In genomic region chr2:241965931-241966412, GRCh38 we compare ENCODE assay signal across 9 cellular contexts.
DNase-seq lines count a peak whose midpoint lies in the region; ATAC-seq and TF ChIP-seq lines count a peak whose summit lies in the region.
"Had no signal": no experiment of that assay in that cellular context is flagged by ENCODE, and none has a peak within 500 bp of the region (broad histone marks: within the 10 kb centered on the region; RNA-seq: fewer than 3 reads in every experiment).

No MANE protein-coding gene starts in this region.

- ATAC-seq in HG02943 (IDR thresholded peaks at IDR 0.05; ENCODE audit: low read depth, unreplicated experiment) = peak; percentile 90
- ATAC-seq in activated T-cell treated with anti-CD3 and anti-CD28 coated beads, Interleukin-2, amount 50 U/mL, for 4 hours = peak; percentile 94
- ATAC-seq: A549 had no signal

- no peaks in the 10 kb centered on the region for H3K27me3 Mint-ChIP-seq in activated T-cell treated with anti-CD3 and anti-CD28 coated beads, Interleukin-2, amount 50 U/mL, for 4 hours (ENCODE audit: low read depth)

- no peak for TF ChIP-seq CTCF in retinal pigment epithelial cell (conservative IDR thresholded peaks at IDR 0.05; ENCODE audit: low read depth, low read length)

- DNase-seq in NCI-H187 (lab: John Stamatoyannopoulos, UW) (peak; percentile 11 to 28), NCI-H187 treated with DMSO at 0.1 percent for 48 hours (lab: John Stamatoyannopoulos, UW) (no peak), OCI-M1 (lab: John Stamatoyannopoulos, UW) (peak; percentile 89), glomerular endothelial cell (ENCODE audit: extremely low read depth, low read depth, low spot score) (peak; percentile 7), retinal pigment epithelial cell (ENCODE audit: low read depth) (peak; percentile 90), DMS153 treated with DMSO at 0.1 percent for 48 hours (lab: John Stamatoyannopoulos, UW; ENCODE audit: unreplicated experiment) (no peak)
- peak; percentile 68 for DNase-seq in activated T-cell treated with anti-CD3 and anti-CD28 coated beads, Interleukin-2, amount 50 U/mL, for 4 hours

- peaks cover 32% of the 10 kb centered on the region for H3K4me1 Mint-ChIP-seq in activated T-cell treated with anti-CD3 and anti-CD28 coated beads, Interleukin-2, amount 50 U/mL, for 4 hours (ENCODE audit: low read depth)

- H3K4me3 Mint-ChIP-seq in activated T-cell treated with anti-CD3 and anti-CD28 coated beads, Interleukin-2, amount 50 U/mL, for 4 hours = peak overlapping the region; percentile 75

- peaks cover 9% of the 10 kb centered on the region for H3K36me3 Mint-ChIP-seq in activated T-cell treated with anti-CD3 and anti-CD28 coated beads, Interleukin-2, amount 50 U/mL, for 4 hours (ENCODE audit: insufficient read depth)

- H3K4me3 ChIP-seq in retinal pigment epithelial cell (ENCODE audit: low read length) = peak overlapping the region; percentile 20
- H3K4me3 ChIP-seq: A549 had no signal

- H3K9me3 Mint-ChIP-seq in activated T-cell treated with anti-CD3 and anti-CD28 coated beads, Interleukin-2, amount 50 U/mL, for 4 hours = no peaks in the 10 kb centered on the region

Comparison
In these comparisons a context has a peak if more than half of its experiments do, and no peak if none do; other contexts are left out.
1. DNase-seq: peak in NCI-H187 (2 of 2), OCI-M1 (single experiment), activated T-cell treated with anti-CD3 and anti-CD28 coated beads, Interleukin-2, amount 50 U/mL, for 4 hours (single experiment), glomerular endothelial cell (single experiment) and retinal pigment epithelial cell (single experiment); none in NCI-H187 treated with DMSO at 0.1 percent for 48 hours (single experiment) and DMS153 treated with DMSO at 0.1 percent for 48 hours (single experiment).